ENCODE assay signal across 13 cellular contexts in genomic region chr9:36163840-36164175, GRCh38. TPM values are rescaled to one million over a fixed set of nuclear protein-coding genes. Genes with fewer than 3 reads are reported as not detected.
DNase-seq lines count a peak whose midpoint lies in the region; ATAC-seq, FAIRE-seq and TF ChIP-seq lines count a peak whose summit lies in the region.
"Had no signal": no experiment of that assay in that cellular context is flagged by ENCODE, and none has a peak within 500 bp of the region (broad histone marks: within the 10 kb centered on the region; RNA-seq: fewer than 3 reads in every experiment).

No MANE protein-coding gene starts in this region.

- no peak overlapping the region for H4K5ac ChIP-seq in H9 (ENCODE audit: insufficient read length, low read depth, low read length)

- H3K9ac ChIP-seq in H9 (ENCODE audit: extremely low read depth, insufficient read length, low read length) (no peak overlapping the region), kidney (ENCODE audit: low read length in 2 of 2) (no peak overlapping the region)

- no peak overlapping the region for H4K8ac ChIP-seq in H9 (replicated peaks; ENCODE audit: insufficient read length, low read depth, low read length)

- TF ChIP-seq POLR2A in stomach (IDR thresholded peaks at IDR 0.05): no peak

- TF ChIP-seq CTCF in H9 (conservative IDR thresholded peaks at IDR 0.05): no peak
- TF ChIP-seq CTCF in kidney (IDR thresholded peaks at IDR 0.05; ENCODE audit: borderline replicate concordance, extremely low read depth, insufficient read depth): no peak
- TF ChIP-seq CTCF in stomach (IDR thresholded peaks at IDR 0.05): no peak

- no peaks in the 10 kb centered on the region for H3K79me2 ChIP-seq in H9 (ENCODE audit: insufficient read depth, low read length)

- no peak overlapping the region for H2BK12ac ChIP-seq in H9 (ENCODE audit: insufficient read length, low read depth, low read length)

- no peaks in the 10 kb centered on the region for H3K27me3 ChIP-seq in H9 (ENCODE audit: insufficient read depth, low read length)
- H3K27me3 ChIP-seq in stomach: peaks cover 0 to 6% (median 0%) of the 10 kb centered on the region in 3 donors
- H3K27me3 ChIP-seq in aorta (ENCODE audit: control insufficient read depth in 1 of 2, insufficient read depth in 2 of 2, low read length in 1 of 2): no peaks in the 10 kb centered on the region

- H2BK120ac ChIP-seq in H9 (ENCODE audit: low read depth, low read length, poor library complexity, severe bottlenecking): no peak overlapping the region

- H2BK5ac ChIP-seq in H9 (ENCODE audit: insufficient read length, low read length): no peak overlapping the region

- H2BK15ac ChIP-seq in H9 (ENCODE audit: low read depth, low read length): no peak overlapping the region

- peak overlapping the region; percentile 22 for H3K18ac ChIP-seq in H9 (ENCODE audit: insufficient read length, low read depth, low read length)

- H3K23ac ChIP-seq in H9 (ENCODE audit: insufficient read length, low read depth, low read length): no peak overlapping the region

- H3K4me3 Mint-ChIP-seq in H9: no peak overlapping the region; a peak in 1 of 5 replicates

- no peaks in the 10 kb centered on the region for H4K20me1 ChIP-seq in H9 (ENCODE audit: control insufficient read depth, insufficient read depth, insufficient read length)

- intact Hi-C loops in kidney (cut with DNase I) (loop anchor here (10.0 kb wide), 1 partner anchor 49 kb away; no protein-coding TSS in a partner anchor), stomach (cut with DNase I; ENCODE audit: low total_unique reads) (loop anchor here (5.0 kb wide), 1 partner anchor 62 kb away; no protein-coding TSS in a partner anchor), aorta (cut with DNase I) (no loop called here)

- H3T11ph ChIP-seq in H9 (ENCODE audit: low read length): no peak overlapping the region

- peak overlapping the region; percentile 0 for H3K4me2 ChIP-seq in H9 (ENCODE audit: insufficient read depth, insufficient read length, low read length)

- H3K36me3 ChIP-seq in kidney (ENCODE audit: control insufficient read depth in 1 of 2, insufficient read depth in 2 of 2, low read length in 2 of 2) (no peaks in the 10 kb centered on the region), stomach (no peaks in the 10 kb centered on the region), aorta (ENCODE audit: control insufficient read depth in 1 of 2, insufficient read depth in 2 of 2, low read length in 1 of 2) (no peaks in the 10 kb centered on the region)

- FAIRE-seq in kidney (lab: Jason Lieb, UNC): no peak
- FAIRE-seq: endometrium, G401.6 had no signal

- peak overlapping the region in 2 of 3 experiments; percentile 83; a peak in 5 of 7 replicates for H3K27ac Mint-ChIP-seq in H9

- WGBS in H9 (ENCODE audit: extremely low coverage, insufficient read length, low lambda C conversion rate): no CpG with 5 or more reads among the region's 4 CpGs
- WGBS in stomach, 5 donors: 60 to 86% (median 79%) methylated on average over 4 of the region's 4 CpGs
- 30 to 34% methylated on average over 4 of the region's 4 CpGs for WGBS in aorta, 2 donors

- no peak overlapping the region for H2AFZ ChIP-seq in H9 (ENCODE audit: low read length)

- H3K56ac ChIP-seq in H9 (ENCODE audit: insufficient read length, low read depth, low read length): no peak overlapping the region

- DNase-seq in H9: no peak
- DNase-seq in astrocyte of the hippocampus (ENCODE audit: low read depth, low spot score): peak; percentile 51
- DNase-seq in kidney: peak; percentile 10
- no peak for DNase-seq in stomach
- DNase-seq in aorta: no peak
- DNase-seq in activated CD4-positive, alpha-beta T cell treated with anti-CD3 and anti-CD28 coated beads for 4 hours: no peak
- DNase-seq: NCI-H1105 treated with DMSO at 0.1 percent for 48 hours had no signal

- H3K14ac ChIP-seq in H9 (ENCODE audit: insufficient read depth, low read length): no peak overlapping the region

- H3K9me3 ChIP-seq in H9 (ENCODE audit: control insufficient read depth, low read depth, low read length): no peaks in the 10 kb centered on the region
- no peaks in the 10 kb centered on the region for H3K9me3 ChIP-seq in kidney (ENCODE audit: control insufficient read depth in 1 of 2, low read length in 2 of 2)
- no peaks in the 10 kb centered on the region for H3K9me3 ChIP-seq in stomach
- no peaks in the 10 kb centered on the region for H3K9me3 ChIP-seq in aorta (ENCODE audit: control insufficient read depth, low read length)

- H4K91ac ChIP-seq in H9 (ENCODE audit: insufficient read length, low read depth, low read length): no peak overlapping the region

- H3K27ac ChIP-seq in H9 (ENCODE audit: insufficient read length, low read depth, low read length) (peak overlapping the region; percentile 10), kidney (ENCODE audit: low read depth in 2 of 2, low read length in 2 of 2) (no peak overlapping the region), stomach (peak overlapping the region in 4 of 5 donors; percentile 57 to 83 (median 76)), aorta (ENCODE audit: low read depth in 1 of 2, low read length in 2 of 2) (peak overlapping the region in 1 of 2 donors; percentile 69)

- no peaks in the 10 kb centered on the region for H3K79me1 ChIP-seq in H9 (ENCODE audit: insufficient read depth, low read depth, low read length, poor library complexity, severe bottlenecking)

- H2AK5ac ChIP-seq in H9 (ENCODE audit: insufficient read length, low read length): no peak overlapping the region

- no peaks in the 10 kb centered on the region for H3K23me2 ChIP-seq in H9 (ENCODE audit: insufficient read length, low read depth, low read length, poor library complexity, severe bottlenecking)

- H3K4ac ChIP-seq in H9 (ENCODE audit: low read depth, low read length): no peak overlapping the region

- no peak overlapping the region for H2BK20ac ChIP-seq in H9 (ENCODE audit: low read depth, low read length, poor library complexity, severe bottlenecking)

- peaks cover 10% of the 10 kb centered on the region for H3K27me3 Mint-ChIP-seq in H9 (ENCODE audit: low read depth)

- no peak for ATAC-seq in aorta (ENCODE audit: low FRiP score)
- ATAC-seq in GM18858 (IDR thresholded peaks at IDR 0.05; ENCODE audit: unreplicated experiment): no peak
- no peak for ATAC-seq in HG02852 (IDR thresholded peaks at IDR 0.05; ENCODE audit: unreplicated experiment)

- no peaks in the 10 kb centered on the region; a peak in 1 of 5 replicates for H3K9me3 Mint-ChIP-seq in H9
- H3K9me3 Mint-ChIP-seq: nephron progenitor cell had no signal

- TF ChIP-seq EP300 in stomach (IDR thresholded peaks at IDR 0.05): no peak

- H3K4me3 ChIP-seq in kidney (ENCODE audit: low read length in 2 of 2) (no peak overlapping the region), stomach (no peak overlapping the region), aorta (ENCODE audit: low read length in 2 of 2) (no peak overlapping the region)

- H3K36me3 Mint-ChIP-seq in H9 (ENCODE audit: insufficient read depth in 1 of 3, low read depth in 3 of 3): peaks cover 0 to 10% (median 0%) of the 10 kb centered on the region in 3 experiments; a peak in 1 of 7 replicates

- peaks cover 10% of the 10 kb centered on the region for H3K4me1 ChIP-seq in H9 (ENCODE audit: insufficient read depth, low read length)
- H3K4me1 ChIP-seq in kidney (ENCODE audit: control insufficient read depth in 1 of 2, insufficient read depth in 1 of 2, low read depth in 1 of 2, low read length in 2 of 2): peaks cover 0 to 2% of the 10 kb centered on the region in 2 donors
- H3K4me1 ChIP-seq in stomach: peaks cover 7 to 65% (median 29%) of the 10 kb centered on the region in 4 donors
- H3K4me1 ChIP-seq in aorta (ENCODE audit: control insufficient read depth in 1 of 2, insufficient read depth in 2 of 2, low read length in 2 of 2): no peaks in the 10 kb centered on the region

- peaks cover 36 to 47% of the 10 kb centered on the region in 2 experiments for H3K4me1 Mint-ChIP-seq in H9

RNA-seq across cellular contexts. Expression of gene CCIN, which starts 5.4 kb away (rescaled TPM):
- total RNA-seq in H9 (2021): 0.11 TPM in 1 of 2 replicates, not detected in the other
- 0.13 TPM for total RNA-seq in kidney
- polyA plus RNA-seq in kidney (ENCODE audit: insufficient read depth, low read depth, low replicate concordance): not detected
- 1 to 10 TPM in 2 of 5 donors, under 1 TPM in 1, not detected in 2; 0.45 to 1.3 (median 1.2) TPM for total RNA-seq in stomach
- polyA plus RNA-seq in stomach: under 1 TPM in 2 of 3 donors, not detected in 1; 0.08 to 0.31 TPM
- under 1 TPM; 0.68 to 0.99 TPM for total RNA-seq in aorta
- under 1 TPM; 0.18 to 0.63 TPM for polyA plus RNA-seq in aorta
- total RNA-seq: SK-MEL-5 had no signal

RNA-seq across cellular contexts. Expression of gene CLTA, which starts 26.9 kb away (rescaled TPM):
- total RNA-seq in H9 (2021): 195 and 212 TPM in 2 replicates
- 205 TPM for total RNA-seq in kidney
- 331 TPM for polyA plus RNA-seq in kidney (ENCODE audit: insufficient read depth, low read depth, low replicate concordance)
- 100 to 1,000 TPM in 3 of 5 donors, 10 to 100 TPM in 2; 25.1 to 890 (median 117) TPM for total RNA-seq in stomach
- polyA plus RNA-seq in stomach: 100 to 1,000 TPM; 164 to 322 (median 196) TPM
- total RNA-seq in aorta: 100 to 1,000 TPM; 117 to 118 TPM
- polyA plus RNA-seq in aorta: 100 to 1,000 TPM; 164 to 191 TPM

RNA-seq across cellular contexts. Expression of gene GLIPR2, which starts 27.3 kb away (rescaled TPM):
- total RNA-seq in H9 (2021) (9.7 and 10.0 TPM in 2 replicates), kidney (19.6 TPM), stomach (10 to 100 TPM in 4 of 5 donors, 1 to 10 TPM in 1; 3.5 to 40.6 (median 33.5) TPM), aorta (10 to 100 TPM; 34.0 to 35.8 TPM)
- polyA plus RNA-seq in kidney (ENCODE audit: insufficient read depth, low read depth, low replicate concordance) (8.3 TPM), stomach (10 to 100 TPM; 22.0 to 37.9 (median 32.1) TPM), aorta (10 to 100 TPM; 26.9 to 56.5 TPM)

Comparison
In these comparisons a context has a peak if more than half of its experiments do, and no peak if none do; other contexts are left out.
1. DNase-seq: peak in astrocyte of the hippocampus (single experiment) and kidney (single experiment); none in H9 (single experiment), stomach (single experiment), aorta (0 of 2) and activated CD4-positive, alpha-beta T cell treated with anti-CD3 and anti-CD28 coated beads for 4 hours (0 of 2).
2. H3K27ac ChIP-seq: peak in H9 (single experiment) and stomach (4 of 5); none in kidney (0 of 2).
3. intact Hi-C loops: an anchor here in kidney (10.0 kb wide) and stomach (5.0 kb wide); none called in aorta.